Comparison of ENCODE assay signal across 18 cellular contexts in the genomic region with DNA sequence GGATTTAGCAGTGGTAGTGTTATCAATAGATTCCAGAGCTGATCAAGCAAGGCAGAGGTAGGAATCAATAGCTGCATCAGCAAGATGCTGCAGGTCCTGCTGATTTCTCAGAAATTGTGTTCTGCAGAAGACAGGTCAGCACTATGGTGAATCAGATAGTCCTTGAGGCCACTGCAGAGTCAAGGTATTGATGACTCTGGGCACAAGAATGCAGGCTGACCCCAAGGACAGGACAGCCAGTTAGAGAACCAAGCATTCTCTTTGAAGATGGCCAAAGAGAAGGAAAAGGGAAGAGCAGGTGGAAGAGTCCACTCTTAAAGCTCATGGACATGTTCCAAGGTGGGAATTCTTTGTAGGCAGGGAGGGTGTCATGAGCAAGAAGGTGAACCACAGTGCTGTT.
"Had no signal": no experiment of that assay in that cellular context is flagged by ENCODE, and none has a peak within 500 bp of the region (broad histone marks: within the 10 kb centered on the region; RNA-seq: fewer than 3 reads in every experiment).

No MANE protein-coding gene starts in this region.

- H3K27me3 ChIP-seq: colonic mucosa, tibial nerve had no signal

- H3K36me3 Mint-ChIP-seq: activated naive CD8-positive, alpha-beta T cell treated with anti-CD3 and anti-CD28 coated beads, Interleukin-2, amount 10 ng/mL, durations not matched to agents 7 days and 5 days; natural killer cell had no signal

- H3K9me3 ChIP-seq: colonic mucosa, prostate gland, tibial nerve had no signal

- H3K4me1 Mint-ChIP-seq: activated naive CD8-positive, alpha-beta T cell treated with anti-CD3 and anti-CD28 coated beads, Interleukin-2, amount 10 ng/mL, durations not matched to agents 7 days and 5 days; natural killer cell had no signal

- H3K27ac ChIP-seq: colonic mucosa, tibial nerve had no signal

- H3K36me3 ChIP-seq: colonic mucosa, prostate gland, tibial nerve had no signal

- DNase-seq: activated CD4-positive, alpha-beta T cell treated with anti-CD3 and anti-CD28 coated beads for 4 hours; activated CD8-positive, alpha-beta memory T cell treated with anti-CD3 and anti-CD28 coated beads, Interleukin-2, amount 50 U/mL, for 4 hours; activated CD8-positive, alpha-beta T cell treated with anti-CD3 and anti-CD28 coated beads for 36 hours; activated gamma-delta T cell treated with Interleukin-2 at 50 U/mL for 16 hours; activated naive CD8-positive, alpha-beta T cell treated with anti-CD3 and anti-CD28 coated beads, Interleukin-2, amount 10 ng/mL, durations not matched to agents 7 days and 5 days; activated T-cell treated with anti-CD3 and anti-CD28 coated beads, Interleukin-2, amount 50 U/mL, for 72 hours; colonic mucosa; effector CD8-positive, alpha-beta T cell; glutamatergic neuron; left colon; natural killer cell; nucleus accumbens; stimulated activated CD4-positive, alpha-beta T cell treated with anti-CD3 and anti-CD28 coated beads, Interleukin-12 subunit alpha, Interleukin-12 subunit beta, amount 100 ng/mL, for 4 hours; stimulated activated CD4-positive, alpha-beta T cell treated with anti-CD3 and anti-CD28 coated beads, Interleukin-2, amount 100 ng/mL, for 48 hours; stimulated activated naive CD4-positive, alpha-beta T cell treated with Interleukin-2 at 50 U/mL for 16 hours had no signal

- ATAC-seq: activated CD8-positive, alpha-beta T cell treated with anti-CD3 and anti-CD28 coated beads for 36 hours; activated T-cell treated with anti-CD3 and anti-CD28 coated beads, Interleukin-2, amount 50 U/mL, for 72 hours; left colon; natural killer cell; sciatic nerve had no signal

- H3K4me3 Mint-ChIP-seq: activated CD8-positive, alpha-beta T cell treated with anti-CD3 and anti-CD28 coated beads for 36 hours; activated naive CD8-positive, alpha-beta T cell treated with anti-CD3 and anti-CD28 coated beads, Interleukin-2, amount 10 ng/mL, durations not matched to agents 7 days and 5 days; activated T-cell treated with anti-CD3 and anti-CD28 coated beads, Interleukin-2, amount 50 U/mL, for 72 hours; natural killer cell had no signal

- H3K4me3 ChIP-seq: colonic mucosa, prostate gland, tibial nerve had no signal

- H3K27ac Mint-ChIP-seq: activated CD8-positive, alpha-beta T cell treated with anti-CD3 and anti-CD28 coated beads for 36 hours; activated naive CD8-positive, alpha-beta T cell treated with anti-CD3 and anti-CD28 coated beads, Interleukin-2, amount 10 ng/mL, durations not matched to agents 7 days and 5 days; activated T-cell treated with anti-CD3 and anti-CD28 coated beads, Interleukin-2, amount 50 U/mL, for 72 hours; natural killer cell had no signal

- H3K4me1 ChIP-seq: colonic mucosa, prostate gland had no signal
